Comparison of ENCODE assay signal across 14 cellular contexts in genomic region chr9:70085241-70085640, GRCh38. TPM values are rescaled to one million over a fixed set of nuclear protein-coding genes. Genes with fewer than 3 reads are reported as not detected.
DNase-seq lines count a peak whose midpoint lies in the region; ATAC-seq and TF ChIP-seq lines count a peak whose summit lies in the region.
"Had no signal": no experiment of that assay in that cellular context is flagged by ENCODE, and none has a peak within 500 bp of the region (broad histone marks: within the 10 kb centered on the region; RNA-seq: fewer than 3 reads in every experiment).

No MANE protein-coding gene starts in this region.

- WGBS in GM23248 (ENCODE audit: low coverage in 1 of 2, low lambda C conversion rate in 2 of 2, missing lambda C conversion rate in 2 of 2), 2 experiments: 67 to 77% methylated on average over 4 of the region's 4 CpGs

- no peak overlapping the region for H3K27ac Mint-ChIP-seq in nephron progenitor cell
- H3K27ac Mint-ChIP-seq: activated naive CD8-positive, alpha-beta T cell treated with anti-CD3 and anti-CD28 coated beads, Interleukin-2, amount 10 ng/mL, durations not matched to agents 7 days and 5 days; naive B cell had no signal

- no peaks in the 10 kb centered on the region for H4K20me1 ChIP-seq in GM23248 (ENCODE audit: insufficient read depth)

- H3K79me2 ChIP-seq in GM23248 (ENCODE audit: insufficient read depth): no peaks in the 10 kb centered on the region

- no peak overlapping the region for H3K4me3 Mint-ChIP-seq in nephron progenitor cell
- H3K4me3 Mint-ChIP-seq: activated naive CD8-positive, alpha-beta T cell treated with anti-CD3 and anti-CD28 coated beads, Interleukin-2, amount 10 ng/mL, durations not matched to agents 7 days and 5 days; naive B cell had no signal

- H3K4me3 ChIP-seq in GM23248: no peak overlapping the region
- H3K4me3 ChIP-seq: spleen had no signal

- in situ Hi-C loops in GM23248 (cut with MboI): no loop called here

- H3K4me2 ChIP-seq in GM23248 (ENCODE audit: unreplicated experiment): no peak overlapping the region

- no peak overlapping the region for H3K9ac ChIP-seq in GM23248

- DNase-seq in GM23248 (peak; percentile 44), NCI-H82 treated with DMSO at 0.1 percent for 48 hours (lab: John Stamatoyannopoulos, UW; ENCODE audit: unreplicated experiment) (peak; percentile 98), dermis blood vessel endothelial cell (peak; percentile 60), nephron progenitor cell (peak; percentile 46), retina (no peak)
- DNase-seq: activated naive CD8-positive, alpha-beta T cell treated with anti-CD3 and anti-CD28 coated beads, Interleukin-2, amount 10 ng/mL, durations not matched to agents 7 days and 5 days; naive B cell; NCI-H1436 treated with DMSO at 0.1 percent for 48 hours; spleen; T-helper 2 cell had no signal

- no peak overlapping the region for H3K27ac ChIP-seq in GM23248
- H3K27ac ChIP-seq: spleen had no signal

- H3K9me2 ChIP-seq in GM23248 (ENCODE audit: insufficient read depth): no peaks in the 10 kb centered on the region

- H3K27me3 Mint-ChIP-seq in nephron progenitor cell (ENCODE audit: low read depth, poor library complexity): no peaks in the 10 kb centered on the region

- ATAC-seq in GM21576 (IDR thresholded peaks at IDR 0.05; ENCODE audit: unreplicated experiment): no peak
- no peak for ATAC-seq in GM21360 (IDR thresholded peaks at IDR 0.05; ENCODE audit: unreplicated experiment)
- ATAC-seq in GM18909 (IDR thresholded peaks at IDR 0.05; ENCODE audit: poor library complexity, unreplicated experiment): no peak

- no peak overlapping the region for H2AFZ ChIP-seq in GM23248

- H3F3A ChIP-seq in GM23248 (ENCODE audit: insufficient read depth): no peaks in the 10 kb centered on the region

- peaks cover 12% of the 10 kb centered on the region for H3K4me1 Mint-ChIP-seq in nephron progenitor cell
- H3K4me1 Mint-ChIP-seq: activated naive CD8-positive, alpha-beta T cell treated with anti-CD3 and anti-CD28 coated beads, Interleukin-2, amount 10 ng/mL, durations not matched to agents 7 days and 5 days; naive B cell had no signal

- H3K27me3 ChIP-seq in GM23248 (replicated peaks; ENCODE audit: insufficient read depth): no peaks in the 10 kb centered on the region; the same call in 1 of the 2 replicates
- H3K27me3 ChIP-seq: spleen had no signal

- no peaks in the 10 kb centered on the region for H3K36me3 ChIP-seq in GM23248 (ENCODE audit: low read depth)
- H3K36me3 ChIP-seq: spleen had no signal

- no peak for TF ChIP-seq CTCF in nephron progenitor cell (IDR thresholded peaks at IDR 0.05)

- peaks cover 6% of the 10 kb centered on the region; the same call in 1 of the 2 replicates for H3K4me1 ChIP-seq in GM23248 (ENCODE audit: insufficient read depth)

- no peaks in the 10 kb centered on the region for H3K9me3 Mint-ChIP-seq in nephron progenitor cell
- H3K9me3 Mint-ChIP-seq: activated naive CD8-positive, alpha-beta T cell treated with anti-CD3 and anti-CD28 coated beads, Interleukin-2, amount 10 ng/mL, durations not matched to agents 7 days and 5 days had no signal

- H3K9me3 ChIP-seq in GM23248 (ENCODE audit: low read depth): no peaks in the 10 kb centered on the region
- H3K9me3 ChIP-seq: spleen had no signal

- H3K36me3 Mint-ChIP-seq in nephron progenitor cell (ENCODE audit: low read depth): no peaks in the 10 kb centered on the region
- H3K36me3 Mint-ChIP-seq: activated naive CD8-positive, alpha-beta T cell treated with anti-CD3 and anti-CD28 coated beads, Interleukin-2, amount 10 ng/mL, durations not matched to agents 7 days and 5 days; naive B cell had no signal

RNA-seq across cellular contexts. Expression of gene MAMDC2, which starts 41.6 kb away (rescaled TPM):
- not detected in 2 replicates for total RNA-seq in GM23248 (2014; rRNA removed; shearing (Covaris generic))
- 0.45 and 0.53 TPM in 2 replicates for polyA plus RNA-seq in GM23248 (2016; fragmentation: Nextera tagmentation; extraction: Ambion mirVana)
- 2.9 and 6.7 TPM in 2 replicates for total RNA-seq in dermis blood vessel endothelial cell
- total RNA-seq: activated CD8-positive, alpha-beta memory T cell treated with anti-CD3 and anti-CD28 coated beads for 36 hours had no signal
